22 cellular contexts compared by ENCODE assay signal in the genomic region with DNA sequence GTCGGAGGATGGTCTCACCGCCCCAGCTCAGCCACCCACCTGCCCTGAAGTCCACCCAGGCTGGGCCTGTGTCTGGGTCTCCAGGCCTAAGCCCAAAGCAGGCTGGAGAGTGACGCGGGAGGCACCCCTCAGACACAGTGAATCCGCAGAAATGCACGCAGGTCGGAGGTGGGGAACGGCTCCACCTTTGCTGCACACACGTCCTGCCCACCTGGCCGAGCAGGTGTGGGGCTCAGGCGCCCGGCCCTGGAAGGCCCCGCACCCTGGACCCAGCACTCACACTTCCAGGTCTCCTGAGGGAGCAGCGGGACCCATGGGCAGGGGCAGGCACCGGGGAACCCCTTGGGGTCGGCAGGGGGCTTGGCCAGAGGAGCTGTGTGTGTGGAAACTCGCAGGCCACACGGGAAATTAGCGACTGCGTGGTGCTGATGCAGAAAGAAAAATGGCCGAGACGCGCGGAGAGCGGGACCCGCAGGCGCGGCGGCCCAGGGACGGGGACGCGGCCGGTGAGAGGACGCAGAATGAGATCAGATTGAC. TPM values are rescaled to one million over a fixed set of nuclear protein-coding genes. Genes with fewer than 3 reads are reported as not detected.
A peak's percentile ranks its signal among the peaks of the same experiment; 100 is the strongest.
DNase-seq lines count a peak whose midpoint lies in the region; ATAC-seq and TF ChIP-seq lines count a peak whose summit lies in the region.
"Had no signal": no experiment of that assay in that cellular context is flagged by ENCODE, and none has a peak within 500 bp of the region (broad histone marks: within the 10 kb centered on the region; RNA-seq: fewer than 3 reads in every experiment).

No MANE protein-coding gene starts in this region.

- no peak overlapping the region for H3K18ac ChIP-seq in neuronal stem cell (ENCODE audit: low read length)

- no peak for ATAC-seq in CD8-positive, alpha-beta T cell
- ATAC-seq in HCT116, result no peak
- ATAC-seq in activated CD8-positive, alpha-beta memory T cell treated with anti-CD3 and anti-CD28 coated beads, Interleukin-2, amount 10 ng/mL, durations not matched to agents 7 days and 5 days, result no peak
- ATAC-seq: natural killer cell treated with Interleukin-12 subunit alpha and Interleukin-12 subunit beta and Interleukin-15 and Interleukin-18, amount 100 ng/mL, for 72 hours had no signal

- H4K8ac ChIP-seq in neuronal stem cell (ENCODE audit: low read depth, low read length), result no peak overlapping the region

- peak overlapping the region; percentile 87 for H2BK5ac ChIP-seq in neuronal stem cell (ENCODE audit: low read length)

- no peaks in the 10 kb centered on the region for H3K9me3 ChIP-seq in CD8-positive, alpha-beta T cell (ENCODE audit: low read length)
- H3K9me3 ChIP-seq in HCT116 (ENCODE audit: control insufficient read depth in 1 of 2, insufficient read depth in 1 of 2, low read depth in 1 of 2, low read length in 2 of 2), result no peaks in the 10 kb centered on the region
- H3K9me3 ChIP-seq in neuronal stem cell (replicated peaks in 1 of 2; ENCODE audit: control insufficient read depth in 2 of 2, insufficient read depth in 1 of 2, low read depth in 1 of 2, low read length in 2 of 2), result peaks cover 0 to 2% of the 10 kb centered on the region in 2 donors
- H3K9me3 ChIP-seq: breast epithelium, sigmoid colon, thoracic aorta had no signal

- H3K14ac ChIP-seq in neuronal stem cell (ENCODE audit: low read length), result no peak overlapping the region

- WGBS in neuronal stem cell (ENCODE audit: extremely low coverage in 2 of 2, insufficient read length in 2 of 2, insufficient replicate concordance in 1 of 2), 2 donors, result no CpG with 5 or more reads among the region's 34 CpGs

- no peaks in the 10 kb centered on the region for H3K9me2 ChIP-seq in HCT116 (ENCODE audit: insufficient read depth)

- no peak for TF ChIP-seq POLR2A in HCT116 (IDR thresholded peaks at IDR 0.05; ENCODE audit: borderline replicate concordance, extremely low read depth, insufficient read depth, insufficient read length)

- H2AFZ ChIP-seq in HCT116 (ENCODE audit: low read depth, low read length, poor library complexity, severe bottlenecking) (no peak overlapping the region), neuronal stem cell (ENCODE audit: low read length) (no peak overlapping the region)
- H2AFZ ChIP-seq: GM23248 had no signal

- no peak overlapping the region for H3K4ac ChIP-seq in neuronal stem cell (ENCODE audit: low read length)

- H3K9me3 Mint-ChIP-seq in CD8-positive, alpha-beta T cell, result no peaks in the 10 kb centered on the region
- H3K9me3 Mint-ChIP-seq in activated CD8-positive, alpha-beta memory T cell treated with anti-CD3 and anti-CD28 coated beads, Interleukin-2, amount 10 ng/mL, durations not matched to agents 7 days and 5 days (ENCODE audit: low read depth), result no peaks in the 10 kb centered on the region
- H3K9me3 Mint-ChIP-seq: mesothelial cell of epicardium; natural killer cell treated with Interleukin-12 subunit alpha and Interleukin-12 subunit beta and Interleukin-15 and Interleukin-18, amount 100 ng/mL, for 72 hours had no signal

- peak overlapping the region; percentile 56 for H3K27ac Mint-ChIP-seq in CD8-positive, alpha-beta T cell
- no peak overlapping the region for H3K27ac Mint-ChIP-seq in activated CD8-positive, alpha-beta memory T cell treated with anti-CD3 and anti-CD28 coated beads, Interleukin-2, amount 10 ng/mL, durations not matched to agents 7 days and 5 days
- H3K27ac Mint-ChIP-seq: mesothelial cell of epicardium; natural killer cell treated with Interleukin-12 subunit alpha and Interleukin-12 subunit beta and Interleukin-15 and Interleukin-18, amount 100 ng/mL, for 72 hours had no signal

- TSS peak; percentile 30 for BruUV-seq in HCT116 (replicated peaks; lab: Mats Ljungman, UMichigan)

- H2BK12ac ChIP-seq in neuronal stem cell (ENCODE audit: low read length), result no peak overlapping the region

- H3K79me2 ChIP-seq in HCT116 (ENCODE audit: insufficient read depth, low read length), result no peaks in the 10 kb centered on the region

- CTCF ChIA-PET in CD8-positive, alpha-beta T cell (lab: Charles Lee), result no interaction called here
- CTCF ChIA-PET in HCT116 (lab: Charles Lee), result no interaction called here
- CTCF ChIA-PET in activated CD8-positive, alpha-beta memory T cell treated with anti-CD3 and anti-CD28 coated beads, Interleukin-2, amount 10 ng/mL, durations not matched to agents 7 days and 5 days (lab: Charles Lee), result no interaction called here

- H3K27ac ChIP-seq in CD8-positive, alpha-beta T cell (ENCODE audit: low read depth, low read length), result no peak overlapping the region
- H3K27ac ChIP-seq in HCT116 (ENCODE audit: low read depth, low read length) (no peak overlapping the region), dorsolateral prefrontal cortex (peak overlapping the region in 31 of 59 donors; percentile 7 to 80 (median 56)), neuronal stem cell (replicated peaks; ENCODE audit: low read length) (no peak overlapping the region)
- H3K27ac ChIP-seq: breast epithelium, GM23248, thoracic aorta had no signal

- H3K23ac ChIP-seq in neuronal stem cell (ENCODE audit: low read depth, low read length, poor library complexity), result peak overlapping the region; percentile 55

- H3K4me1 ChIP-seq in CD8-positive, alpha-beta T cell (ENCODE audit: insufficient read depth, low read length), result peaks cover under 1% of the 10 kb centered on the region
- H3K4me1 ChIP-seq in HCT116 (ENCODE audit: control insufficient read depth in 1 of 2, insufficient read depth in 2 of 2, low read length in 2 of 2), result no peaks in the 10 kb centered on the region
- peaks cover 3 to 5% of the 10 kb centered on the region in 2 donors for H3K4me1 ChIP-seq in neuronal stem cell (ENCODE audit: control insufficient read depth in 2 of 2, insufficient read depth in 1 of 2, low read depth in 1 of 2, low read length in 2 of 2)

- H3K79me1 ChIP-seq in neuronal stem cell (ENCODE audit: low read depth, low read length), result peaks cover 6% of the 10 kb centered on the region

- H3K36me3 ChIP-seq in CD8-positive, alpha-beta T cell (ENCODE audit: insufficient read depth, low read length), result peaks cover 18% of the 10 kb centered on the region
- H3K36me3 ChIP-seq in HCT116 (ENCODE audit: control insufficient read depth in 1 of 2, insufficient read depth in 2 of 2, low read length in 2 of 2) (0 out of 4 replicates have a peak, but pooled peaks cover 0 to 12% of the 10 kb centered on the region in 2 experiments), neuronal stem cell (replicated peaks in 1 of 2; ENCODE audit: control insufficient read depth in 2 of 2, insufficient read depth in 2 of 2, low read length in 2 of 2) (peaks cover 22 to 31% of the 10 kb centered on the region in 2 donors)
- H3K36me3 ChIP-seq: breast epithelium had no signal

- peak overlapping the region; percentile 46 for H2AK5ac ChIP-seq in neuronal stem cell (ENCODE audit: low read depth, low read length)

- H3K4me2 ChIP-seq in HCT116 (ENCODE audit: low read length) (no peak overlapping the region), neuronal stem cell (ENCODE audit: insufficient read depth, low read length, poor library complexity, severe bottlenecking) (no peak overlapping the region)

- no peaks in the 10 kb centered on the region for H3K27me3 ChIP-seq in CD8-positive, alpha-beta T cell (ENCODE audit: insufficient read depth, low read length)
- H3K27me3 ChIP-seq in HCT116 (ENCODE audit: insufficient read depth, low read length) (no peaks in the 10 kb centered on the region), dorsolateral prefrontal cortex (no peaks in the 10 kb centered on the region), neuronal stem cell (ENCODE audit: control insufficient read depth in 3 of 3, insufficient read depth in 3 of 3, low read depth in 1 of 3, low read length in 3 of 3) (no peaks in the 10 kb centered on the region)
- H3K27me3 ChIP-seq: breast epithelium, sigmoid colon had no signal

- peaks cover 29% of the 10 kb centered on the region for H3K36me3 Mint-ChIP-seq in CD8-positive, alpha-beta T cell
- peaks cover 12% of the 10 kb centered on the region for H3K36me3 Mint-ChIP-seq in activated CD8-positive, alpha-beta memory T cell treated with anti-CD3 and anti-CD28 coated beads, Interleukin-2, amount 10 ng/mL, durations not matched to agents 7 days and 5 days
- H3K36me3 Mint-ChIP-seq: natural killer cell treated with Interleukin-12 subunit alpha and Interleukin-12 subunit beta and Interleukin-15 and Interleukin-18, amount 100 ng/mL, for 72 hours had no signal

- peaks cover 6% of the 10 kb centered on the region for H3K4me1 Mint-ChIP-seq in CD8-positive, alpha-beta T cell (ENCODE audit: low read depth)
- H3K4me1 Mint-ChIP-seq in activated CD8-positive, alpha-beta memory T cell treated with anti-CD3 and anti-CD28 coated beads, Interleukin-2, amount 10 ng/mL, durations not matched to agents 7 days and 5 days, result peaks cover 6% of the 10 kb centered on the region
- H3K4me1 Mint-ChIP-seq: mesothelial cell of epicardium had no signal

- no peak overlapping the region for H2BK120ac ChIP-seq in neuronal stem cell (ENCODE audit: low read depth, low read length)

- H3K4me3 Mint-ChIP-seq in CD8-positive, alpha-beta T cell, result no peak overlapping the region
- H3K4me3 Mint-ChIP-seq in activated CD8-positive, alpha-beta memory T cell treated with anti-CD3 and anti-CD28 coated beads, Interleukin-2, amount 10 ng/mL, durations not matched to agents 7 days and 5 days, result no peak overlapping the region
- H3K4me3 Mint-ChIP-seq: mesothelial cell of epicardium; natural killer cell treated with Interleukin-12 subunit alpha and Interleukin-12 subunit beta and Interleukin-15 and Interleukin-18, amount 100 ng/mL, for 72 hours had no signal

- no peak for TF ChIP-seq CTCF in CD8-positive, alpha-beta T cell (IDR thresholded peaks at IDR 0.05)
- TF ChIP-seq CTCF in HCT116 (IDR thresholded peaks at IDR 0.05 in 2 of 3, conservative IDR thresholded peaks at IDR 0.05 in 1 of 3; ENCODE audit: borderline replicate concordance in 1 of 3, insufficient read depth in 1 of 3, low read depth in 2 of 3, low read length in 2 of 3), result no peak
- TF ChIP-seq CTCF in dorsolateral prefrontal cortex (IDR thresholded peaks at IDR 0.05 in 54 of 56, conservative IDR thresholded peaks at IDR 0.05 in 2 of 56; ENCODE audit: low read depth in 1 of 56, partially characterized antibody in 56 of 56), result no peak

- H3K27me3 Mint-ChIP-seq in CD8-positive, alpha-beta T cell (ENCODE audit: low read depth), result no peaks in the 10 kb centered on the region
- H3K27me3 Mint-ChIP-seq in activated CD8-positive, alpha-beta memory T cell treated with anti-CD3 and anti-CD28 coated beads, Interleukin-2, amount 10 ng/mL, durations not matched to agents 7 days and 5 days, result no peaks in the 10 kb centered on the region
- H3K27me3 Mint-ChIP-seq: natural killer cell treated with Interleukin-12 subunit alpha and Interleukin-12 subunit beta and Interleukin-15 and Interleukin-18, amount 100 ng/mL, for 72 hours had no signal

- no peak for DNase-seq in CD8-positive, alpha-beta T cell
- no peak for DNase-seq in HCT116 (ENCODE audit: low read depth, low spot score)
- no peak for DNase-seq in dorsolateral prefrontal cortex
- no peak for DNase-seq in neuronal stem cell (ENCODE audit: low spot score)
- no peak for DNase-seq in GM03348 (ENCODE audit: low spot score)
- no peak for DNase-seq in activated CD8-positive, alpha-beta memory T cell treated with anti-CD3 and anti-CD28 coated beads, Interleukin-2, amount 10 ng/mL, durations not matched to agents 7 days and 5 days
- no peak for DNase-seq in GF-D8 (lab: John Stamatoyannopoulos, UW)
- DNase-seq in DMS79 treated with DMSO at 0.1 percent for 48 hours (lab: John Stamatoyannopoulos, UW), result no peak
- DNase-seq: activated CD4-positive, alpha-beta T cell treated with anti-CD3 and anti-CD28 coated beads, Interleukin-2, amount 50 U/mL, for 48 hours; activated effector memory CD4-positive, alpha-beta T cell treated with anti-CD3 and anti-CD28 coated beads, Interleukin-2, amount 50 U/mL, for 16 hours; cortex of kidney; DMS79; GM23248; left cardiac atrium; NCI-H1436 treated with DMSO at 0.1 percent for 48 hours; NCI-H524; RPMI8226; sigmoid colon had no signal

- POLR2A ChIA-PET in CD8-positive, alpha-beta T cell (lab: Charles Lee), result no interaction called here
- POLR2A ChIA-PET in HCT116 (lab: Charles Lee), result interaction anchor here (0.6 to 1.7 kb wide), 2 partner anchors 12 to 106 kb away, joined by 3 to 4 read pairs; no protein-coding TSS in a partner anchor

- RAD21 ChIA-PET in HCT116 (lab: Charles Lee; ENCODE audit: low non-redundant PET in 1 of 2, low total read pairs in 2 of 2, uncharacterized antibody in 2 of 2, unreplicated experiment in 2 of 2), result no interaction called here

- H3K9ac ChIP-seq in HCT116 (ENCODE audit: low read length), result no peak overlapping the region
- H3K9ac ChIP-seq in neuronal stem cell (ENCODE audit: low read depth, low read length, poor library complexity), result peak overlapping the region; percentile 81
- H3K9ac ChIP-seq: GM23248 had no signal

- no peak overlapping the region for H2BK15ac ChIP-seq in neuronal stem cell (ENCODE audit: low read length)

- intact Hi-C loops in CD8-positive, alpha-beta T cell (cut with DNase I, micrococcal nuclease), result no loop called here
- intact Hi-C loops in HCT116 (cut with micrococcal nuclease) (no loop called here), dorsolateral prefrontal cortex (cut with DNase I) (no loop called here)

- no peak overlapping the region for H3K4me3 ChIP-seq in CD8-positive, alpha-beta T cell (ENCODE audit: low read depth, low read length)
- H3K4me3 ChIP-seq in HCT116 (replicated peaks in 1 of 2; ENCODE audit: low read depth in 1 of 2, low read length in 2 of 2), result no peak overlapping the region
- peak overlapping the region in 1 of 59 donors; percentile 10 for H3K4me3 ChIP-seq in dorsolateral prefrontal cortex
- no peak overlapping the region for H3K4me3 ChIP-seq in neuronal stem cell (ENCODE audit: low read length in 2 of 2)
- H3K4me3 ChIP-seq: GM23248, sigmoid colon, thoracic aorta had no signal

- no peak overlapping the region for H4K91ac ChIP-seq in neuronal stem cell (ENCODE audit: low read depth, low read length, poor library complexity)

- no peak for TF ChIP-seq RAD21 in HCT116 (IDR thresholded peaks at IDR 0.05; ENCODE audit: low read depth)

- no peaks in the 10 kb centered on the region for H4K20me1 ChIP-seq in HCT116 (ENCODE audit: insufficient read depth)

RNA-seq across cellular contexts. Expression of gene CYBC1, which starts 10.7 kb away (rescaled TPM):
- 10 to 100 TPM; 52.9 to 63.9 TPM for total RNA-seq in CD8-positive, alpha-beta T cell
- total RNA-seq in HCT116 (2021; ENCODE audit: unreplicated experiment) (95.4 TPM), dorsolateral prefrontal cortex (100 to 1,000 TPM in 8 of 120 experiments, 10 to 100 TPM in 112; 40.3 to 149 (median 70.2) TPM)
- polyA plus RNA-seq in HCT116 (2012), result 76.0 and 79.8 TPM in 2 replicates
- 42.0 TPM for polyA plus RNA-seq in neuronal stem cell (2013, experiment 1 of 2)
- polyA plus RNA-seq in neuronal stem cell (2013, experiment 2 of 2), result 41.3 TPM
- 100 to 1,000 TPM; 269 to 378 TPM for total RNA-seq in activated CD8-positive, alpha-beta memory T cell treated with anti-CD3 and anti-CD28 coated beads, Interleukin-2, amount 10 ng/mL, durations not matched to agents 7 days and 5 days

RNA-seq across cellular contexts. Expression of gene NARF, which starts 18.6 kb away (rescaled TPM):
- 10 to 100 TPM; 60.0 to 60.1 TPM for total RNA-seq in CD8-positive, alpha-beta T cell
- 91.8 TPM for total RNA-seq in HCT116 (2021; ENCODE audit: unreplicated experiment)
- polyA plus RNA-seq in HCT116 (2012), result 191 and 192 TPM in 2 replicates
- 100 to 1,000 TPM in 13 of 120 experiments, 10 to 100 TPM in 107; 56.4 to 136 (median 81.0) TPM for total RNA-seq in dorsolateral prefrontal cortex
- polyA plus RNA-seq in neuronal stem cell (2013, experiment 1 of 2), result 107 TPM
- 107 TPM for polyA plus RNA-seq in neuronal stem cell (2013, experiment 2 of 2)
- 100 to 1,000 TPM; 114 TPM for total RNA-seq in activated CD8-positive, alpha-beta memory T cell treated with anti-CD3 and anti-CD28 coated beads, Interleukin-2, amount 10 ng/mL, durations not matched to agents 7 days and 5 days

RNA-seq across cellular contexts. Expression of gene OGFOD3, which starts 21.5 kb away (rescaled TPM):
- 10 to 100 TPM; 11.4 to 14.1 TPM for total RNA-seq in CD8-positive, alpha-beta T cell
- 53.6 TPM for total RNA-seq in HCT116 (2021; ENCODE audit: unreplicated experiment)
- 58.9 and 66.1 TPM in 2 replicates for polyA plus RNA-seq in HCT116 (2012)
- 10 to 100 TPM; 20.4 to 48.6 (median 30.7) TPM for total RNA-seq in dorsolateral prefrontal cortex
- 14.8 TPM for polyA plus RNA-seq in neuronal stem cell (2013, experiment 1 of 2)
- polyA plus RNA-seq in neuronal stem cell (2013, experiment 2 of 2), result 15.3 TPM
- 10 to 100 TPM; 27.1 to 30.5 TPM for total RNA-seq in activated CD8-positive, alpha-beta memory T cell treated with anti-CD3 and anti-CD28 coated beads, Interleukin-2, amount 10 ng/mL, durations not matched to agents 7 days and 5 days

RNA-seq across cellular contexts. Expression of gene HEXD, which starts 21.8 kb away (rescaled TPM):
- 10 to 100 TPM; 24.6 to 25.0 TPM for total RNA-seq in CD8-positive, alpha-beta T cell
- total RNA-seq in HCT116 (2021; ENCODE audit: unreplicated experiment), result 45.2 TPM
- polyA plus RNA-seq in HCT116 (2012), result 30.8 and 32.6 TPM in 2 replicates
- total RNA-seq in dorsolateral prefrontal cortex, result 10 to 100 TPM; 15.3 to 59.1 (median 29.4) TPM
- polyA plus RNA-seq in neuronal stem cell (2013, experiment 1 of 2), result 19.9 TPM
- polyA plus RNA-seq in neuronal stem cell (2013, experiment 2 of 2), result 19.4 TPM
- total RNA-seq in activated CD8-positive, alpha-beta memory T cell treated with anti-CD3 and anti-CD28 coated beads, Interleukin-2, amount 10 ng/mL, durations not matched to agents 7 days and 5 days, result 10 to 100 TPM; 50.5 to 72.5 TPM

Comparison
In these comparisons a context has a peak if more than half of its experiments do, and no peak if none do; other contexts are left out.
1. H3K27ac ChIP-seq: peak in dorsolateral prefrontal cortex (31 of 59); none in CD8-positive, alpha-beta T cell (single experiment), HCT116 (single experiment) and neuronal stem cell (single experiment).